Comparison of ENCODE assay signal across 8 cellular contexts in the genomic region with DNA sequence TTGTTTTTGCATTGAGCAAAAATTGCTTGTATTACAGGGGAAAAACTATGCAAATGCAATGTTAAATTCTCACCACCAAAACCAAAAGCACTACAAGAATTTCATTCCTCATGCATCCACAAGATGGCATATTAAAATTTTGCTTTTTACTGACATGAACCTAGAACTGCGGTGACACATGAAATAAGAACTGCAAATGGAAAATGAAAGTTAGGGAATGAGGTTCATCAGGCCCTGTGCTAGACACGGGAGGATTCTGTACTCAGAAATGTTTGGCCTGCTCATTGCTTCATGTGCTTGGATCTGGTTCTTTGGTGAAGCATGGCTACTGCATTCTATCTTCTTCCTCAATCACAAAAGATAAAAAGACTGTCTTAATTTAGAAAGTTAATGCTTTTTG. TPM values are rescaled to one million over a fixed set of nuclear protein-coding genes. Genes with fewer than 3 reads are reported as not detected.
DNase-seq lines count a peak whose midpoint lies in the region; ATAC-seq, FAIRE-seq and TF ChIP-seq lines count a peak whose summit lies in the region.

No MANE protein-coding gene starts in this region.

- CTCF ChIA-PET in activated naive CD4-positive, alpha-beta T cell treated with anti-CD3 and anti-CD28 coated beads for 36 hours (lab: Charles Lee), result interaction anchor here (1.3 kb wide), 1 partner anchor 9 kb away, joined by 6 read pairs; a partner anchor contains a TSS
- CTCF ChIA-PET in endothelial cell of umbilical vein (lab: Charles Lee), result no interaction called here

- peak; percentile 84 for ATAC-seq in GM21576 (IDR thresholded peaks at IDR 0.05; ENCODE audit: unreplicated experiment)
- ATAC-seq in naive thymus-derived CD8-positive, alpha-beta T cell, result peak; percentile 94 to 95

- no peaks in the 10 kb centered on the region for H3K9me3 ChIP-seq in endothelial cell of umbilical vein (replicated peaks; ENCODE audit: control insufficient read depth, insufficient read depth, low read length)

- H3K27me3 Mint-ChIP-seq in activated naive CD4-positive, alpha-beta T cell treated with anti-CD3 and anti-CD28 coated beads for 36 hours (ENCODE audit: low read depth), result no peaks in the 10 kb centered on the region
- H3K27me3 Mint-ChIP-seq in naive thymus-derived CD8-positive, alpha-beta T cell, result peaks cover 0 to 5% (median 0%) of the 10 kb centered on the region in 5 donors

- H3K4me1 ChIP-seq in endothelial cell of umbilical vein (ENCODE audit: control insufficient read depth, extremely low read depth, insufficient read depth, low read length), result peaks cover 5% of the 10 kb centered on the region

- peak overlapping the region; percentile 65 for H2AFZ ChIP-seq in endothelial cell of umbilical vein (ENCODE audit: low read depth, low read length)

- H3K4me3 ChIP-seq in endothelial cell of umbilical vein (replicated peaks in 1 of 3; ENCODE audit: insufficient read depth in 1 of 3, low read depth in 1 of 3, low read length in 3 of 3), result no peak overlapping the region

- no peaks in the 10 kb centered on the region for H4K20me1 ChIP-seq in endothelial cell of umbilical vein (replicated peaks; ENCODE audit: control insufficient read depth, extremely low read depth, insufficient read depth, low read length)

- FAIRE-seq in HTR-8/SVneo (lab: Jason Lieb, UNC) (peak; percentile 42), endothelial cell of umbilical vein (lab: Jason Lieb, UNC) (peak; percentile 80)

- peak; percentile 34 for DNase-seq in activated naive CD4-positive, alpha-beta T cell treated with anti-CD3 and anti-CD28 coated beads for 36 hours
- DNase-seq in activated naive CD4-positive, alpha-beta T cell (lab: John Stamatoyannopoulos, UW), result no peak
- DNase-seq in HTR-8/SVneo (ENCODE audit: insufficient read length, low spot score) (no peak), SW 1271 (lab: John Stamatoyannopoulos, UW) (peak; percentile 29 to 77), endothelial cell of umbilical vein (ENCODE audit: low read depth, low spot score) (peak; percentile 83), ureter (ENCODE audit: low spot score) (no peak)
- DNase-seq in naive thymus-derived CD8-positive, alpha-beta T cell, result peak in 3 of 10 donors; percentile 40 to 59 (median 55)

- H3K9me1 ChIP-seq in endothelial cell of umbilical vein (replicated peaks; ENCODE audit: control insufficient read depth, extremely low read depth, insufficient read depth, low read length), result no peaks in the 10 kb centered on the region

- no peak for TF ChIP-seq POLR2A in endothelial cell of umbilical vein (IDR thresholded peaks at IDR 0.05; ENCODE audit: low read depth, low read length)

- H3K36me3 ChIP-seq in endothelial cell of umbilical vein (ENCODE audit: control insufficient read depth in 2 of 2, extremely low read depth in 1 of 2, insufficient read depth in 2 of 2, low read length in 2 of 2), result no peaks in the 10 kb centered on the region

- H3K9me3 Mint-ChIP-seq in activated naive CD4-positive, alpha-beta T cell treated with anti-CD3 and anti-CD28 coated beads for 36 hours, result no peaks in the 10 kb centered on the region
- no peaks in the 10 kb centered on the region for H3K9me3 Mint-ChIP-seq in naive thymus-derived CD8-positive, alpha-beta T cell

- H3K9ac ChIP-seq in endothelial cell of umbilical vein (replicated peaks; ENCODE audit: extremely low read depth, insufficient read depth, low read length), result peak overlapping the region; percentile 60

- peak overlapping the region; percentile 32 for H3K27ac ChIP-seq in endothelial cell of umbilical vein (ENCODE audit: insufficient read depth, low read depth, low read length)

- POLR2A ChIA-PET in endothelial cell of umbilical vein (lab: Charles Lee), result no interaction called here
- POLR2A ChIA-PET in naive thymus-derived CD8-positive, alpha-beta T cell (lab: Charles Lee), result no interaction called here

- no peak overlapping the region for H3K27ac Mint-ChIP-seq in activated naive CD4-positive, alpha-beta T cell treated with anti-CD3 and anti-CD28 coated beads for 36 hours
- peak overlapping the region in 9 of 10 donors; percentile 1 to 88 (median 60) for H3K27ac Mint-ChIP-seq in naive thymus-derived CD8-positive, alpha-beta T cell

- dilution Hi-C loops in endothelial cell of umbilical vein (cut with MboI; ENCODE audit: extremely low pct_ligation_motif_present, low sequenced_read_pairs), result no loop called here

- H3K4me1 Mint-ChIP-seq in activated naive CD4-positive, alpha-beta T cell treated with anti-CD3 and anti-CD28 coated beads for 36 hours (ENCODE audit: low read depth), result peaks cover 10% of the 10 kb centered on the region
- H3K4me1 Mint-ChIP-seq in naive thymus-derived CD8-positive, alpha-beta T cell, result peaks cover 3 to 9% (median 8%) of the 10 kb centered on the region in 4 donors

- peak overlapping the region; percentile 0 for H3K4me3 Mint-ChIP-seq in activated naive CD4-positive, alpha-beta T cell treated with anti-CD3 and anti-CD28 coated beads for 36 hours
- peak overlapping the region; percentile 34 to 74 (median 54) for H3K4me3 Mint-ChIP-seq in naive thymus-derived CD8-positive, alpha-beta T cell

- intact Hi-C loops in activated naive CD4-positive, alpha-beta T cell treated with anti-CD3 and anti-CD28 coated beads for 36 hours (cut with micrococcal nuclease), result loop anchor here (1.0 to 2.0 kb wide), 7 partner anchors 9 to 301 kb away; a partner anchor contains a TSS
- intact Hi-C loops in endothelial cell of umbilical vein (cut with micrococcal nuclease), result loop anchor here (1.0 to 2.0 kb wide), 3 partner anchors 43 to 301 kb away; no protein-coding TSS in a partner anchor

- BruUV-seq in endothelial cell of umbilical vein (replicated peaks; lab: Mats Ljungman, UMichigan), result no TSS peak

- TF ChIP-seq CTCF in endothelial cell of umbilical vein (IDR thresholded peaks at IDR 0.05; ENCODE audit: extremely low read depth in 1 of 2, insufficient read depth in 1 of 2, low read depth in 1 of 2, low read length in 2 of 2), result peak; percentile 34 to 42

- no peaks in the 10 kb centered on the region for H3K79me2 ChIP-seq in endothelial cell of umbilical vein (ENCODE audit: control insufficient read depth, insufficient read depth, low read length)

- H3K36me3 Mint-ChIP-seq in activated naive CD4-positive, alpha-beta T cell treated with anti-CD3 and anti-CD28 coated beads for 36 hours (ENCODE audit: low read depth), result no peaks in the 10 kb centered on the region
- no peaks in the 10 kb centered on the region for H3K36me3 Mint-ChIP-seq in naive thymus-derived CD8-positive, alpha-beta T cell

- no peaks in the 10 kb centered on the region for H3K27me3 ChIP-seq in endothelial cell of umbilical vein (ENCODE audit: control insufficient read depth in 2 of 2, insufficient read depth in 2 of 2, low read length in 2 of 2)

- H3K4me2 ChIP-seq in endothelial cell of umbilical vein (ENCODE audit: insufficient read depth, low read length), result peak overlapping the region; percentile 71

TF ChIP-seq in endothelial cell of umbilical vein, 7 proteins besides CTCF, POLR2A, EP300 and RAD21:
- TF ChIP-seq GATA2 (IDR thresholded peaks at IDR 0.05; ENCODE audit: insufficient read depth, insufficient read length, low read depth, low read length) (no peak), POLR2AphosphoS5 (IDR thresholded peaks at IDR 0.05; ENCODE audit: insufficient read depth, low read depth, low read length) (no peak), FOS (IDR thresholded peaks at IDR 0.05; ENCODE audit: borderline replicate concordance, insufficient read depth, low read length) (no peak), MYC (IDR thresholded peaks at IDR 0.05; ENCODE audit: low read depth, low read length) (no peak), EZH2 (IDR thresholded peaks at IDR 0.05; ENCODE audit: borderline replicate concordance, low read depth, low read length, severe bottlenecking) (no peak), JUN (IDR thresholded peaks at IDR 0.05; ENCODE audit: borderline replicate concordance, insufficient read depth, insufficient read length, low read depth) (no peak)
- TF ChIP-seq, protein P1, sequence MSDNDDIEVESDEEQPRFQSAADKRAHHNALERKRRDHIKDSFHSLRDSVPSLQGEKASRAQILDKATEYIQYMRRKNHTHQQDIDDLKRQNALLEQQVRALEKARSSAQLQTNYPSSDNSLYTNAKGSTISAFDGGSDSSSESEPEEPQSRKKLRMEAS (IDR thresholded peaks at IDR 0.05; ENCODE audit: insufficient read depth, insufficient read length), result no peak

RNA-seq across cellular contexts. Expression of a gene that starts 9.1 kb away (rescaled TPM):
- total RNA-seq in activated naive CD4-positive, alpha-beta T cell treated with anti-CD3 and anti-CD28 coated beads for 36 hours, result 1 to 10 TPM; 4.2 to 5.2 TPM
- total RNA-seq in endothelial cell of umbilical vein (32.9 and 39.7 TPM in 2 replicates), ureter (13.5 TPM)
- polyA plus RNA-seq in endothelial cell of umbilical vein, result 16.2 and 18.1 TPM in 2 replicates
- polyA plus RNA-seq in endothelial cell of umbilical vein (2011; cell fraction: cytosol; rRNA removed), result 17.9 and 23.7 TPM in 2 replicates
- polyA plus RNA-seq in endothelial cell of umbilical vein (2011; cell fraction: nucleus; rRNA removed), result 11.9 and 16.5 TPM in 2 replicates
- 36.5 and 48.9 TPM in 2 replicates for polyA plus RNA-seq in endothelial cell of umbilical vein (2012)
- polyA minus RNA-seq in endothelial cell of umbilical vein, result 11.9 and 13.5 TPM in 2 replicates
- polyA minus RNA-seq in endothelial cell of umbilical vein (2011; cell fraction: cytosol; rRNA and poly(A)+ RNA removed), result 12.7 TPM
- polyA minus RNA-seq in endothelial cell of umbilical vein (2011; cell fraction: nucleus; rRNA and poly(A)+ RNA removed), result 12.4 and 15.1 TPM in 2 replicates
- 10 to 100 TPM; 13.2 to 14.0 TPM for total RNA-seq in naive thymus-derived CD8-positive, alpha-beta T cell
- polyA plus RNA-seq in naive thymus-derived CD8-positive, alpha-beta T cell, result 10 to 100 TPM; 18.9 to 24.1 (median 24.1) TPM

RNA-seq across cellular contexts. Expression of a gene that starts 55.6 kb away (rescaled TPM):
- total RNA-seq in activated naive CD4-positive, alpha-beta T cell treated with anti-CD3 and anti-CD28 coated beads for 36 hours, result under 1 TPM; 0.48 to 0.54 TPM
- total RNA-seq in endothelial cell of umbilical vein, result 11.0 and 18.1 TPM in 2 replicates
- polyA plus RNA-seq in endothelial cell of umbilical vein, result 30.9 and 31.7 TPM in 2 replicates
- 24.5 and 25.1 TPM in 2 replicates for polyA plus RNA-seq in endothelial cell of umbilical vein (2011; cell fraction: cytosol; rRNA removed)
- polyA plus RNA-seq in endothelial cell of umbilical vein (2011; cell fraction: nucleus; rRNA removed), result 26.6 and 28.5 TPM in 2 replicates
- 18.0 and 20.3 TPM in 2 replicates for polyA plus RNA-seq in endothelial cell of umbilical vein (2012)
- 60.9 and 79.6 TPM in 2 replicates for polyA minus RNA-seq in endothelial cell of umbilical vein
- 1.6 TPM for polyA minus RNA-seq in endothelial cell of umbilical vein (2011; cell fraction: cytosol; rRNA and poly(A)+ RNA removed)
- polyA minus RNA-seq in endothelial cell of umbilical vein (2011; cell fraction: nucleus; rRNA and poly(A)+ RNA removed), result 23.7 and 30.5 TPM in 2 replicates
- 1 to 10 TPM; 2.3 to 3.4 TPM for total RNA-seq in naive thymus-derived CD8-positive, alpha-beta T cell
- 1 to 10 TPM in 1 of 3 donors, under 1 TPM in 2; 0.25 to 4.0 (median 0.60) TPM for polyA plus RNA-seq in naive thymus-derived CD8-positive, alpha-beta T cell
- total RNA-seq in ureter, result 9.9 TPM

Comparison
In these comparisons a context has a peak if more than half of its experiments do, and no peak if none do; other contexts are left out.
1. DNase-seq: peak in activated naive CD4-positive, alpha-beta T cell treated with anti-CD3 and anti-CD28 coated beads for 36 hours (single experiment), SW 1271 (2 of 2) and endothelial cell of umbilical vein (single experiment); none in activated naive CD4-positive, alpha-beta T cell (0 of 4), HTR-8/SVneo (single experiment) and ureter (single experiment).